Comparison of ENCODE assay signal across 14 cellular contexts in the genomic region with DNA sequence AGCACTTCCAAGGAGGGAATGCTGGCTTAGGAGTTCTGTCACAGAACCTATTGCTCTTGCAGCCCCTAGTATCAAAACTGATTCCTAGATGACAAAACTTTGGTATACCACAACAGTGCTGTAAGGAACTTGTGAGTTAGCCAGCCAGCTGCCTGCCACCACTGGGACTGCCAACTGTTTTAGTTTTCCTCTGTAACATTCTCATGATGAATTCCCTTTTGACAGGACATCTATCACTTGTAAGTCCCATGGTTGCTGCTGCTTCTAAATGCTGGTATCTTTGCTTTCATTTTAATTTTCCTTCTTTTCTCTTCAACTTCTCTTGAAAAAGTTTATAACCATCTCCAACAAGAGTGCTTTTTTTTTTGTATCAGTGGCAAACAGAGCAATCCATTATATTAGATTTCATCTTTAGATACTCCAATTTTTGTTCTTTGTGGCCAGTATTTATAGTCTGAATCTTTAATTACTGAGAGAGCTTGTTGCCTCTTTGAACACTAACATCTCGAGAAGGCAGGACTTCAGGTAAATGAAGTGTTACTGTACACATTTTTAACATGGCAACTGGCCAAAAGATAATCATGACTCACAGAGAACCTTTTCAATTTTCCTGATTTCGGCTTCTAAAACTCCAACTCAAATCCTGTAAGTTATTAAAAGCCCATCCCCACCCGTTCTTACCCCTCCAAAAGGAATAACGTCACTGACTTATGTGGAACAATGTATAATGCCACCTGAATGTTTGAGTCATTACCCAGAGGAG.
"Had no signal": no experiment of that assay in that cellular context is flagged by ENCODE, and none has a peak within 500 bp of the region (broad histone marks: within the 10 kb centered on the region; RNA-seq: fewer than 3 reads in every experiment).

No MANE protein-coding gene starts in this region.

- H3K9me3 Mint-ChIP-seq: activated naive CD4-positive, alpha-beta T cell treated with anti-CD3 and anti-CD28 coated beads, Interleukin-2, amount 50 U/mL, for 24 hours; mesothelial cell of epicardium; natural killer cell; T-helper 1 cell treated with Interleukin-12 subunit alpha and Interleukin-12 subunit beta and Interleukin-4 antibody, amounts not matched to agents 30 μg/mL and 1 μg/mL, for 36 hours; type B pancreatic cell had no signal

- ATAC-seq: gastroesophageal sphincter, natural killer cell, sciatic nerve had no signal

- H3K27ac ChIP-seq: gastroesophageal sphincter, prostate gland, suprapubic skin had no signal

- H3K27ac Mint-ChIP-seq: activated naive CD4-positive, alpha-beta T cell treated with anti-CD3 and anti-CD28 coated beads, Interleukin-2, amount 50 U/mL, for 24 hours; mesothelial cell of epicardium; natural killer cell; T-helper 1 cell treated with Interleukin-12 subunit alpha and Interleukin-12 subunit beta and Interleukin-4 antibody, amounts not matched to agents 30 μg/mL and 1 μg/mL, for 36 hours; type B pancreatic cell had no signal

- H3K27me3 ChIP-seq: gastroesophageal sphincter, suprapubic skin had no signal

- H3K9me3 ChIP-seq: gastroesophageal sphincter, prostate gland, suprapubic skin had no signal

- DNase-seq: activated CD4-positive, alpha-beta T cell treated with anti-CD3 and anti-CD28 coated beads for 48 hours; activated effector memory CD4-positive, alpha-beta T cell treated with Interleukin-2 at 50 U/mL for 16 hours; natural killer cell; occipital lobe; stimulated activated CD4-positive, alpha-beta T cell treated with anti-CD3 and anti-CD28 coated beads, Interleukin-12 subunit alpha, Interleukin-12 subunit beta, amount 100 ng/mL, for 4 hours; stimulated activated naive CD8-positive, alpha-beta T cell treated with anti-CD3 and anti-CD28 coated beads, Interleukin-15, Interleukin-2, amounts not matched to agents 100 U/mL and 50 U/mL, for 24 hours had no signal

- H3K4me3 ChIP-seq: gastroesophageal sphincter, prostate gland, suprapubic skin had no signal

- H3K27me3 Mint-ChIP-seq: activated naive CD4-positive, alpha-beta T cell treated with anti-CD3 and anti-CD28 coated beads, Interleukin-2, amount 50 U/mL, for 24 hours; type B pancreatic cell had no signal

- H3K4me1 ChIP-seq: gastroesophageal sphincter, prostate gland, suprapubic skin had no signal

- H3K4me1 Mint-ChIP-seq: natural killer cell had no signal

- H3K36me3 ChIP-seq: prostate gland had no signal

- H3K4me3 Mint-ChIP-seq: activated naive CD4-positive, alpha-beta T cell treated with anti-CD3 and anti-CD28 coated beads, Interleukin-2, amount 50 U/mL, for 24 hours; mesothelial cell of epicardium; natural killer cell; T-helper 1 cell treated with Interleukin-12 subunit alpha and Interleukin-12 subunit beta and Interleukin-4 antibody, amounts not matched to agents 30 μg/mL and 1 μg/mL, for 36 hours; type B pancreatic cell had no signal
